In the genomic region with DNA sequence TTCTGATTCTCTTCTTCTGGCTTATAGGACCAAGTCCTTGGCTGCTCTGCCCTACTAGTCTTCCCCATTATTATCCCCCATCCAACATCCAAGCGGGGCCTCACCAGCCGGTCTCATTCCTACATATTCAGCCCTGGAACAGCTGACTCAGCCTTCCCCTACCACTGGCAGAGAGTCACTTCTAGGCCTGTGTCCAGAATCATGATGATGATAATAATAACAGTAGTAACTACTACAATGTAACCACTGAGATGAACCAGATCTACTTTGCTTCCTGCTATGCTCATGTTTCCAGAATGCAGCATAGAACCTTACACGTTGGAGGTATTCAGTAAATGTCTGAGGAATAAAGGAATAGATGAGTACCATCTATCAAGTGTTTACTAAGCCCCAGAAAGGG, we compare ENCODE assay signal across 15 cellular contexts.
A peak's percentile ranks its signal among the peaks of the same experiment; 100 is the strongest.
DNase-seq lines count a peak whose midpoint lies in the region.
"Had no signal": no experiment of that assay in that cellular context is flagged by ENCODE, and none has a peak within 500 bp of the region (broad histone marks: within the 10 kb centered on the region; RNA-seq: fewer than 3 reads in every experiment).

No MANE protein-coding gene starts in this region.

- no peak overlapping the region for H3K4me3 ChIP-seq in GM23248
- H3K4me3 ChIP-seq in stomach smooth muscle (ENCODE audit: low read length in 2 of 2) = no peak overlapping the region

- in situ Hi-C loops in GM23248 (cut with MboI) = no loop called here

- H3K9me3 ChIP-seq in GM23248 (ENCODE audit: low read depth) = no peaks in the 10 kb centered on the region
- H3K9me3 ChIP-seq in stomach smooth muscle (ENCODE audit: control insufficient read depth in 2 of 2, low read length in 2 of 2) = no peaks in the 10 kb centered on the region

- H3K9me2 ChIP-seq in GM23248 (ENCODE audit: insufficient read depth) = no peaks in the 10 kb centered on the region

- H4K20me1 ChIP-seq in GM23248 (ENCODE audit: insufficient read depth) = no peaks in the 10 kb centered on the region

- peaks cover 11% of the 10 kb centered on the region for H3F3A ChIP-seq in GM23248 (ENCODE audit: insufficient read depth)

- peak; percentile 93 for DNase-seq in GM23248
- DNase-seq in T1000 (lab: John Stamatoyannopoulos, UW) = peak; percentile 9
- peak; percentile 94 for DNase-seq in fibroblast of peridontal ligament (ENCODE audit: extremely low read depth)
- DNase-seq in activated effector memory CD4-positive, alpha-beta T cell treated with Interleukin-2 at 50 U/mL for 16 hours = no peak
- DNase-seq in NCI-H774 (lab: John Stamatoyannopoulos, UW) = no peak
- no peak for DNase-seq in UCSD-AML1 (lab: John Stamatoyannopoulos, UW; ENCODE audit: unreplicated experiment)
- DNase-seq: activated CD4-positive, alpha-beta T cell treated with anti-CD3 and anti-CD28 coated beads for 4 hours; effector memory CD4-positive, alpha-beta T cell; natural killer cell; NCI-H1417; NCI-H69; retina; RPMI8226; stimulated activated naive CD4-positive, alpha-beta T cell treated with Interleukin-2 at 50 U/mL for 16 hours had no signal

- peaks cover 12% of the 10 kb centered on the region for H3K4me1 ChIP-seq in GM23248 (ENCODE audit: insufficient read depth)
- peaks cover 24% of the 10 kb centered on the region for H3K4me1 ChIP-seq in stomach smooth muscle (ENCODE audit: control insufficient read depth, insufficient read depth, low read length)

- H3K27me3 ChIP-seq in GM23248 (replicated peaks; ENCODE audit: insufficient read depth) (no peaks in the 10 kb centered on the region), stomach smooth muscle (ENCODE audit: control insufficient read depth in 1 of 2, insufficient read depth in 2 of 2, low read length in 2 of 2) (no peaks in the 10 kb centered on the region)

- H2AFZ ChIP-seq in GM23248 = no peak overlapping the region

- H3K9ac ChIP-seq in GM23248 = peak overlapping the region; percentile 13; the same call in 1 of the 2 replicates
- H3K9ac ChIP-seq in stomach smooth muscle (ENCODE audit: low read length in 2 of 2) = peak overlapping the region in 1 of 2 donors; percentile 28

- H3K36me3 ChIP-seq in GM23248 (ENCODE audit: low read depth) (no peaks in the 10 kb centered on the region), stomach smooth muscle (ENCODE audit: control insufficient read depth in 2 of 2, insufficient read depth in 2 of 2, low read length in 2 of 2) (no peaks in the 10 kb centered on the region)

- no peaks in the 10 kb centered on the region for H3K79me2 ChIP-seq in GM23248 (ENCODE audit: insufficient read depth)

- 5 to 7% methylated on average over 3 of the region's 3 CpGs for WGBS in GM23248 (ENCODE audit: low coverage in 1 of 2, low lambda C conversion rate in 2 of 2, missing lambda C conversion rate in 2 of 2), 2 experiments

- H3K27ac ChIP-seq in GM23248 (peak overlapping the region; percentile 52), stomach smooth muscle (ENCODE audit: low read length) (peak overlapping the region; percentile 55)

- no peak overlapping the region for H3K4me2 ChIP-seq in GM23248 (ENCODE audit: unreplicated experiment)

Comparison
In these comparisons a context has a peak if more than half of its experiments do, and no peak if none do; other contexts are left out.
1. DNase-seq: peak in GM23248 (single experiment), T1000 (single experiment) and fibroblast of peridontal ligament (single experiment); none in activated effector memory CD4-positive, alpha-beta T cell treated with Interleukin-2 at 50 U/mL for 16 hours (single experiment), NCI-H774 (single experiment) and UCSD-AML1 (single experiment).